Comparison of ENCODE assay signal across 8 cellular contexts in the genomic region with DNA sequence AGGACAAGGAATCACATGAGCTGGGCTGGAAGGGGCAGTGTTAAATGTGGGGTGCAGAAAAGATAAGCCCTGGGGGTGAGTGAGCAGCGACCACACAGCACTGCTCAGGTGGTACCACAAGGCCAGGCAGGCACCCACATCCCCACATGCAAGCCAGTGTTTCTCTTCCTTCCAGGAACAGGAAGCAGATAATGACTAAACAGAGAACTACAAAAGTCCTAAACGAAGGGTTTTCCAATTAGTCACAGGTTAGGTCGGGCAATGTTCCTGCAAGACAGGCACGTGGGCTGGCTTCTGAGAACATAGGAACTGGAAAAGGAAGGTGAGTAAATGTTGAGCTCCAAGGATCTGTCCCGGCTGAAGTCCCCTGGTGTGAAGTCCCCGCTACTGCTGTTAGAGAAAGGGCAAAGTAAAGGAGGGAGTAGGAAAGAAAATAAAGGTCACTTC. TPM values are rescaled to one million over a fixed set of nuclear protein-coding genes. Genes with fewer than 3 reads are reported as not detected.
A peak's percentile ranks its signal among the peaks of the same experiment; 100 is the strongest.
DNase-seq lines count a peak whose midpoint lies in the region; ATAC-seq and TF ChIP-seq lines count a peak whose summit lies in the region.

No MANE protein-coding gene starts in this region.

- no peak overlapping the region for H3K4me3 ChIP-seq in right cardiac atrium (ENCODE audit: low read length)
- H3K4me3 ChIP-seq in MM.1S (ENCODE audit: low read length), result no peak overlapping the region

- H2AFZ ChIP-seq in MM.1S (ENCODE audit: low read length), result no peak overlapping the region

- DNase-seq in EL (peak; percentile 91), HS-5 (ENCODE audit: low read depth) (peak; percentile 84), right cardiac atrium (peak; percentile 32 to 64 (median 57)), MM.1S (no peak), NCI-H1048 (lab: John Stamatoyannopoulos, UW) (no peak)
- DNase-seq in activated naive CD4-positive, alpha-beta T cell treated with anti-CD3 and anti-CD28 coated beads, Interleukin-2, amount 50 U/mL, for 72 hours (ENCODE audit: low spot score in 2 of 2), result peak; percentile 15 to 58
- peak in 1 of 2 donors; percentile 35 for DNase-seq in stimulated activated naive CD8-positive, alpha-beta T cell treated with anti-CD3 and anti-CD28 coated beads, Interleukin-15, amount 100 ng/mL, for 72 hours

- H3K9ac ChIP-seq in MM.1S (ENCODE audit: low read length), result no peak overlapping the region

- H3K9me2 ChIP-seq in MM.1S (replicated peaks; ENCODE audit: insufficient read depth, low read length), result no peaks in the 10 kb centered on the region

- peaks cover 78% of the 10 kb centered on the region for H3K4me1 Mint-ChIP-seq in stimulated activated naive CD8-positive, alpha-beta T cell treated with anti-CD3 and anti-CD28 coated beads, Interleukin-15, amount 100 ng/mL, for 72 hours

- no peaks in the 10 kb centered on the region for H3F3A ChIP-seq in MM.1S (ENCODE audit: insufficient read depth, low read length)

- H4K20me1 ChIP-seq in MM.1S (ENCODE audit: insufficient read depth, low read length), result no peaks in the 10 kb centered on the region

- ATAC-seq in activated naive CD4-positive, alpha-beta T cell treated with anti-CD3 and anti-CD28 coated beads, Interleukin-2, amount 50 U/mL, for 72 hours, result peak; percentile 86 to 96
- peak; percentile 57 to 84 for ATAC-seq in right cardiac atrium
- peak; percentile 92 for ATAC-seq in stimulated activated naive CD8-positive, alpha-beta T cell treated with anti-CD3 and anti-CD28 coated beads, Interleukin-15, amount 100 ng/mL, for 72 hours
- no peak for ATAC-seq in HG03460 (IDR thresholded peaks at IDR 0.05; ENCODE audit: unreplicated experiment)

- no peaks in the 10 kb centered on the region for H3K27me3 Mint-ChIP-seq in stimulated activated naive CD8-positive, alpha-beta T cell treated with anti-CD3 and anti-CD28 coated beads, Interleukin-15, amount 100 ng/mL, for 72 hours

- H3K27me3 ChIP-seq in right cardiac atrium (ENCODE audit: control insufficient read depth, insufficient read depth) (no peaks in the 10 kb centered on the region), MM.1S (replicated peaks; ENCODE audit: insufficient read depth, low read length) (no peaks in the 10 kb centered on the region)

- H3K9me3 ChIP-seq in right cardiac atrium (ENCODE audit: control insufficient read depth, low read length), result no peaks in the 10 kb centered on the region
- H3K9me3 ChIP-seq in MM.1S (replicated peaks; ENCODE audit: insufficient read depth, low read length), result no peaks in the 10 kb centered on the region

- TF ChIP-seq CTCF in MM.1S (IDR thresholded peaks at IDR 0.05; ENCODE audit: low read length), result no peak

- H3K79me2 ChIP-seq in MM.1S (ENCODE audit: low read length), result peaks cover 71% of the 10 kb centered on the region

- H3K4me2 ChIP-seq in MM.1S (ENCODE audit: low read depth, low read length), result no peak overlapping the region

- H3K27ac ChIP-seq in right cardiac atrium (ENCODE audit: low read length) (peak overlapping the region; percentile 57), MM.1S (ENCODE audit: low read length) (no peak overlapping the region)

- 40% methylated on average over 6 of the region's 6 CpGs for WGBS in right cardiac atrium

- intact Hi-C loops in right cardiac atrium (cut with DNase I), result no loop called here

- peaks cover 0 to 1% of the 10 kb centered on the region in 2 donors for H3K36me3 Mint-ChIP-seq in activated naive CD4-positive, alpha-beta T cell treated with anti-CD3 and anti-CD28 coated beads, Interleukin-2, amount 50 U/mL, for 72 hours

- peak overlapping the region in 1 of 2 donors; percentile 46 for H3K27ac Mint-ChIP-seq in activated naive CD4-positive, alpha-beta T cell treated with anti-CD3 and anti-CD28 coated beads, Interleukin-2, amount 50 U/mL, for 72 hours
- H3K27ac Mint-ChIP-seq in stimulated activated naive CD8-positive, alpha-beta T cell treated with anti-CD3 and anti-CD28 coated beads, Interleukin-15, amount 100 ng/mL, for 72 hours, result peak overlapping the region; percentile 3 to 53

- H3K4me3 Mint-ChIP-seq in stimulated activated naive CD8-positive, alpha-beta T cell treated with anti-CD3 and anti-CD28 coated beads, Interleukin-15, amount 100 ng/mL, for 72 hours, result peak overlapping the region; percentile 13 to 43

- H3K9me3 Mint-ChIP-seq in activated naive CD4-positive, alpha-beta T cell treated with anti-CD3 and anti-CD28 coated beads, Interleukin-2, amount 50 U/mL, for 72 hours, result no peaks in the 10 kb centered on the region
- no peaks in the 10 kb centered on the region for H3K9me3 Mint-ChIP-seq in stimulated activated naive CD8-positive, alpha-beta T cell treated with anti-CD3 and anti-CD28 coated beads, Interleukin-15, amount 100 ng/mL, for 72 hours

- peaks cover 27% of the 10 kb centered on the region for H3K4me1 ChIP-seq in right cardiac atrium (ENCODE audit: control insufficient read depth, insufficient read depth, low read length)
- H3K4me1 ChIP-seq in MM.1S (ENCODE audit: low read length), result peaks cover 12% of the 10 kb centered on the region

- no peaks in the 10 kb centered on the region for H3K36me3 ChIP-seq in MM.1S (replicated peaks; ENCODE audit: insufficient read depth, low read length)

RNA-seq across cellular contexts. Expression of gene RELL1, which starts 19.5 kb away (rescaled TPM):
- total RNA-seq in activated naive CD4-positive, alpha-beta T cell treated with anti-CD3 and anti-CD28 coated beads, Interleukin-2, amount 50 U/mL, for 72 hours, result 10 to 100 TPM; 15.1 to 15.2 TPM
- total RNA-seq in right cardiac atrium, result 10 to 100 TPM; 14.4 to 31.1 (median 21.9) TPM
- polyA plus RNA-seq in right cardiac atrium, result 2.1 TPM

Comparison
In these comparisons a context has a peak if more than half of its experiments do, and no peak if none do; other contexts are left out.
1. DNase-seq: peak in EL (single experiment), HS-5 (single experiment), activated naive CD4-positive, alpha-beta T cell treated with anti-CD3 and anti-CD28 coated beads, Interleukin-2, amount 50 U/mL, for 72 hours (2 of 2) and right cardiac atrium (3 of 3); none in MM.1S (single experiment) and NCI-H1048 (single experiment).